Comparison of ENCODE assay signal across 8 cellular contexts in the genomic region with DNA sequence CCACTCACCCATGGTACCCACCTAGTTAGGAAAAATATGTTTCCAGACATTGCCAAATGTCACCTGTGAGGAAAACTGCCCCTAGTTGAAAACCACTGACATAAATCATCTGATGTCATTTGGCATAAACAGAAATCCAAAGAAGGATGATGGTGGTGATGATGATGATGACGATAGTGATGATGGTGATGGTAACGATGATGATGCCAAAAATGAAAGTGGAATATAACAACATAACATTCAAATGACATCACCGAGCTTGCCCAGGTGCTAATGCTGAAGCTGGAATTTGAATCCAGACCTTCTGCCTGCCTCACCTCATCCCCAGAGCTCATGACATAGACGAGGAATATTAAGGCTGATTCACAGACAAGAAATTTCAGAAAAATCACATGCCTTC.
"Had no signal": no experiment of that assay in that cellular context is flagged by ENCODE, and none has a peak within 500 bp of the region (broad histone marks: within the 10 kb centered on the region; RNA-seq: fewer than 3 reads in every experiment).

No MANE protein-coding gene starts in this region.

- ATAC-seq: GM12878 had no signal

- H3K4me3 ChIP-seq: GM12878 had no signal

- FAIRE-seq: G401.6, GM12878, GM12891, GM12892, GM18507, GM19239 had no signal

- DNase-seq: GDM1, GF-D8 had no signal
